In the genomic region with DNA sequence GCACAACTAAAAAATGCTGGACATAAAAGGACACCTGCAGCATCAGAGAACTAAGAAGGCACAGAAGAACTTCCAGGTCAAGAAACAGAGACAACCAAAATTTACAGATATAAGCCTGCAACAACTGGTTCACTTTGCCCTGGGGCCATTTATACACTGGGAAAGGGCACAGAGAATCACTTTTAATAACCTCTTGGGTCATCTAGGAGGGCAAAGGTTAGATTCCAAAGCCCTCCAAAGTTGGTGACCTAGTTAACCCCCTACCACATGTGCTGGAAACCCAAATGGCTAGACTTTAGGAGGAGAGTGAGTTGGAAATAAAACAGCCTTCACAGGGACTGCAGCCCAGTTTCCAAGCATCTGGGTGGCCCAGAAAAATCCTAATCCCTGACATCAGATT, we compare ENCODE assay signal across 25 cellular contexts. TPM values are rescaled to one million over a fixed set of nuclear protein-coding genes. Genes with fewer than 3 reads are reported as not detected.
A peak's percentile ranks its signal among the peaks of the same experiment; 100 is the strongest.
DNase-seq lines count a peak whose midpoint lies in the region; ATAC-seq, FAIRE-seq and TF ChIP-seq lines count a peak whose summit lies in the region.
"Had no signal": no experiment of that assay in that cellular context is flagged by ENCODE, and none has a peak within 500 bp of the region (broad histone marks: within the 10 kb centered on the region; RNA-seq: fewer than 3 reads in every experiment).

No MANE protein-coding gene starts in this region.

- CTCF ChIA-PET in HepG2 (lab: Yijun Ruan, JAX; ENCODE audit: low intra/inter-chr PET ratio, low total read pairs): no interaction called here

- no peaks in the 10 kb centered on the region for H3K27me3 Mint-ChIP-seq in central memory CD8-positive, alpha-beta T cell
- no peaks in the 10 kb centered on the region for H3K27me3 Mint-ChIP-seq in neural crest cell (ENCODE audit: low read depth)
- H3K27me3 Mint-ChIP-seq: activated CD4-positive, alpha-beta T cell treated with anti-CD3 and anti-CD28 coated beads, Interleukin-2, amount 10 ng/mL, durations not matched to agents 24 days and 14 days had no signal

- H3K27ac Mint-ChIP-seq in central memory CD8-positive, alpha-beta T cell (ENCODE audit: low read depth): peak overlapping the region; percentile 59
- H3K27ac Mint-ChIP-seq in neural crest cell (ENCODE audit: unreplicated experiment): peak overlapping the region; percentile 28

- no peak overlapping the region for H3K27ac ChIP-seq in HepG2 (ENCODE audit: extremely low read length, insufficient read depth, low read length)
- H3K27ac ChIP-seq in right lobe of liver: no peak overlapping the region
- no peak overlapping the region for H3K27ac ChIP-seq in Peyer's patch
- H3K27ac ChIP-seq: brain microvascular endothelial cell, GM23248, upper lobe of right lung had no signal

- TF ChIP-seq RAD21 in HepG2 (CRISPR knock-in tag; IDR thresholded peaks at IDR 0.05): no peak

- H2AFZ ChIP-seq in HepG2 (ENCODE audit: low read length): no peak overlapping the region
- H2AFZ ChIP-seq: GM23248 had no signal

- no peak overlapping the region for H3K4me3 Mint-ChIP-seq in central memory CD8-positive, alpha-beta T cell
- H3K4me3 Mint-ChIP-seq in neural crest cell: peak overlapping the region; percentile 67
- H3K4me3 Mint-ChIP-seq: activated CD4-positive, alpha-beta T cell treated with anti-CD3 and anti-CD28 coated beads, Interleukin-2, amount 10 ng/mL, durations not matched to agents 24 days and 14 days had no signal

- no peaks in the 10 kb centered on the region for H3K9me3 Mint-ChIP-seq in central memory CD8-positive, alpha-beta T cell
- no peaks in the 10 kb centered on the region for H3K9me3 Mint-ChIP-seq in neural crest cell
- H3K9me3 Mint-ChIP-seq: activated CD4-positive, alpha-beta T cell treated with anti-CD3 and anti-CD28 coated beads, Interleukin-2, amount 10 ng/mL, durations not matched to agents 24 days and 14 days had no signal

- H3K4me3 ChIP-seq in HepG2 (replicated peaks in 1 of 3; ENCODE audit: insufficient read depth in 1 of 3, low read depth in 2 of 3, low read length in 3 of 3) (no peak overlapping the region), right lobe of liver (no peak overlapping the region), Peyer's patch (no peak overlapping the region)
- H3K4me3 ChIP-seq: GM23248, upper lobe of right lung had no signal

- H3K79me2 ChIP-seq in HepG2 (ENCODE audit: insufficient read depth, low read length): peaks cover 35% of the 10 kb centered on the region

- DNase-seq in HepG2 (ENCODE audit: low spot score) (no peak), right lobe of liver (no peak), neural crest cell (ENCODE audit: low read depth, low spot score) (no peak), Peyer's patch (no peak)
- DNase-seq in central memory CD8-positive, alpha-beta T cell (ENCODE audit: low spot score in 2 of 2): no peak
- DNase-seq: activated CD4-positive, alpha-beta T cell treated with anti-CD3 and anti-CD28 coated beads, Interleukin-2, amount 10 ng/mL, durations not matched to agents 24 days and 14 days; activated effector memory CD4-positive, alpha-beta T cell treated with anti-CD3 and anti-CD28 coated beads, Interleukin-2, amount 50 U/mL, for 16 hours; brain microvascular endothelial cell; C1 segment of cervical spinal cord; GM23248; left colon; NCI-H1092 treated with DMSO at 0.1 percent for 48 hours; NCI-H1930; NCI-H226; NCI-H82; SHP77; stimulated activated CD4-positive, alpha-beta T cell treated with anti-CD3 and anti-CD28 coated beads, Interleukin-12 subunit alpha, Interleukin-12 subunit beta, amount 100 ng/mL, for 4 hours; upper lobe of right lung had no signal

- H4K20me1 ChIP-seq in HepG2 (ENCODE audit: insufficient read depth, low read length): peaks cover 17% of the 10 kb centered on the region

- TF ChIP-seq EP300 in HepG2 (IDR thresholded peaks at IDR 0.05; ENCODE audit: low read depth in 2 of 2, low read length in 2 of 2): no peak
- no peak for TF ChIP-seq EP300 in HepG2 (CRISPR knock-in tag; IDR thresholded peaks at IDR 0.05; ENCODE audit: borderline replicate concordance)

- TF ChIP-seq CTCF in HepG2 (CRISPR knock-in tag; IDR thresholded peaks at IDR 0.05) (no peak), right lobe of liver (IDR thresholded peaks at IDR 0.05) (no peak), neural crest cell (conservative IDR thresholded peaks at IDR 0.05) (no peak), Peyer's patch (IDR thresholded peaks at IDR 0.05) (no peak)

- peaks cover 0 to 5% of the 10 kb centered on the region in 2 experiments; a peak in 1 of 5 replicates for H3K36me3 ChIP-seq in HepG2 (replicated peaks in 1 of 2; ENCODE audit: control insufficient read depth in 1 of 2, insufficient read depth in 2 of 2, low read length in 2 of 2)
- H3K36me3 ChIP-seq in right lobe of liver: no peaks in the 10 kb centered on the region
- H3K36me3 ChIP-seq in Peyer's patch: no peaks in the 10 kb centered on the region
- H3K36me3 ChIP-seq: brain microvascular endothelial cell, upper lobe of right lung had no signal

- H3K4me1 ChIP-seq in HepG2 (ENCODE audit: insufficient read depth, low read length): peaks cover 46% of the 10 kb centered on the region
- peaks cover 0 to 15% (median 4%) of the 10 kb centered on the region in 4 donors for H3K4me1 ChIP-seq in right lobe of liver
- peaks cover 0 to 27% (median 1%) of the 10 kb centered on the region in 4 donors for H3K4me1 ChIP-seq in Peyer's patch

- no peak for FAIRE-seq in HepG2 (lab: Jason Lieb, UNC)
- FAIRE-seq: colon had no signal

- in situ Hi-C loops in HepG2 (cut with HindIII; ENCODE audit: extremely low pct_ligation_motif_present, low pct_unique_long_range_greater_than_20kb): loop anchor here (5.0 kb wide), 2 partner anchors 113 to 183 kb away; a partner anchor contains a TSS

- intact Hi-C loops in HepG2 (cut with micrococcal nuclease; ENCODE audit: unreplicated experiment) (loop anchor here (5.0 kb wide), 2 partner anchors 33 to 203 kb away; a partner anchor contains a TSS), right lobe of liver (cut with DNase I) (loop anchor here in 1 of 2 donors (10.0 kb wide), 1 partner anchor 181 kb away; no protein-coding TSS in a partner anchor)

- BruUV-seq in HepG2 (replicated peaks; lab: Mats Ljungman, UMichigan): no TSS peak

- no peak overlapping the region for H3K9ac ChIP-seq in HepG2 (ENCODE audit: insufficient read depth, low read depth, low read length)
- H3K9ac ChIP-seq: GM23248 had no signal

- H3K9me3 ChIP-seq in HepG2 (ENCODE audit: low read length) (no peaks in the 10 kb centered on the region), right lobe of liver (no peaks in the 10 kb centered on the region), Peyer's patch (no peaks in the 10 kb centered on the region)
- H3K9me3 ChIP-seq: upper lobe of right lung had no signal

- peaks cover 44% of the 10 kb centered on the region for H3K4me1 Mint-ChIP-seq in central memory CD8-positive, alpha-beta T cell
- peaks cover 66% of the 10 kb centered on the region for H3K4me1 Mint-ChIP-seq in neural crest cell

- ATAC-seq in HepG2 (no peak), right lobe of liver (no peak), GM21447 (IDR thresholded peaks at IDR 0.05; ENCODE audit: unreplicated experiment) (no peak), GM21526 (IDR thresholded peaks at IDR 0.05; ENCODE audit: low FRiP score, unreplicated experiment) (no peak), HG02798 (IDR thresholded peaks at IDR 0.05; ENCODE audit: poor library complexity, unreplicated experiment) (no peak)
- ATAC-seq in central memory CD8-positive, alpha-beta T cell (replicated peaks; ENCODE audit: extremely low read depth, poor library complexity, severe bottlenecking): no peak
- ATAC-seq: left colon, upper lobe of right lung had no signal

- H3K36me3 Mint-ChIP-seq in central memory CD8-positive, alpha-beta T cell (ENCODE audit: insufficient read depth): peaks cover 15% of the 10 kb centered on the region
- no peaks in the 10 kb centered on the region for H3K36me3 Mint-ChIP-seq in neural crest cell (ENCODE audit: low read depth)

- POLR2A ChIA-PET in HepG2 (lab: Yijun Ruan, JAX): no interaction called here

- H3K4me2 ChIP-seq in HepG2 (ENCODE audit: low read depth, low read length): no peak overlapping the region

- H3K27me3 ChIP-seq in HepG2 (ENCODE audit: control insufficient read depth in 1 of 2, insufficient read depth in 2 of 2, low read length in 2 of 2) (no peaks in the 10 kb centered on the region), right lobe of liver (no peaks in the 10 kb centered on the region), Peyer's patch (no peaks in the 10 kb centered on the region)
- H3K27me3 ChIP-seq: brain microvascular endothelial cell, upper lobe of right lung had no signal

- TF ChIP-seq POLR2A in HepG2 (IDR thresholded peaks at IDR 0.05; ENCODE audit: insufficient read depth in 1 of 2, low read depth in 2 of 2, low read length in 2 of 2) (no peak), right lobe of liver (IDR thresholded peaks at IDR 0.05) (no peak), Peyer's patch (IDR thresholded peaks at IDR 0.05) (no peak)

TF ChIP-seq in HepG2, 621 proteins besides CTCF, POLR2A, EP300 and RAD21 (continues in another document):
- no peak for TF ChIP-seq MIXL1 (CRISPR knock-in tag; IDR thresholded peaks at IDR 0.05)

RNA-seq across cellular contexts. Expression of a gene that starts 3.3 kb away (rescaled TPM):
- 71.4 TPM in 1 of 2 replicates, not detected in the other for total RNA-seq in HepG2 (2016; rRNA removed; fragmentation: Illumina TruSeq; extraction: Trizol)
- total RNA-seq in HepG2 (2016; cell fraction: cytosol; rRNA removed; fragmentation: Illumina TruSeq; extraction: Trizol; ENCODE audit: low read depth): 442 and 693 TPM in 2 replicates
- 77.2 and 91.6 TPM in 2 replicates for total RNA-seq in HepG2 (2016; cell fraction: insoluble cytoplasmic fraction; rRNA removed; fragmentation: Illumina TruSeq; extraction: Trizol)
- 112 TPM in 1 of 2 replicates, not detected in the other for total RNA-seq in HepG2 (2016; cell fraction: membrane; rRNA removed; fragmentation: Illumina TruSeq; extraction: Trizol)
- total RNA-seq in HepG2 (2016; cell fraction: nucleus; rRNA removed; fragmentation: Illumina TruSeq; extraction: Trizol): 335 and 346 TPM in 2 replicates
- polyA plus RNA-seq in HepG2 (2011; rRNA removed): not detected in 2 replicates
- not detected in 2 replicates for polyA plus RNA-seq in HepG2 (2011; cell fraction: cytosol; rRNA removed)
- polyA plus RNA-seq in HepG2 (2011; cell fraction: nucleus; rRNA removed): not detected in 2 replicates
- polyA plus RNA-seq in HepG2 (2012): not detected in 2 replicates
- polyA plus RNA-seq in HepG2 (2016; cell fraction: cytosol; fragmentation: Illumina TruSeq; extraction: Trizol; ENCODE audit: low read depth): not detected in 2 replicates
- polyA plus RNA-seq in HepG2 (2016; cell fraction: insoluble cytoplasmic fraction; fragmentation: Illumina TruSeq; extraction: Trizol; ENCODE audit: low read depth): not detected in 2 replicates
- not detected in 2 replicates for polyA plus RNA-seq in HepG2 (2016; cell fraction: membrane; fragmentation: Illumina TruSeq; extraction: Trizol; ENCODE audit: low read depth)
- polyA plus RNA-seq in HepG2 (2016; cell fraction: nucleus; fragmentation: Illumina TruSeq; extraction: Trizol; ENCODE audit: insufficient read depth, low read depth): not detected in 2 replicates
- under 0.01 TPM in 2 replicates for polyA minus RNA-seq in HepG2 (2011; rRNA and poly(A)+ RNA removed; ENCODE audit: low replicate concordance)
- polyA minus RNA-seq in HepG2 (2011; cell fraction: cytosol; rRNA and poly(A)+ RNA removed): 3,899 and 4,055 TPM in 2 replicates
- polyA minus RNA-seq in HepG2 (2011; cell fraction: nucleus; rRNA and poly(A)+ RNA removed): under 0.01 TPM in 2 replicates
- total RNA-seq in right lobe of liver: not detected
- total RNA-seq in neural crest cell: not detected in 2 replicates
- under 1 TPM in 1 of 4 donors, not detected in 3; under 0.01 TPM for total RNA-seq in Peyer's patch
- total RNA-seq: activated CD4-positive, alpha-beta T cell treated with anti-CD3 and anti-CD28 coated beads, Interleukin-2, amount 10 ng/mL, durations not matched to agents 24 days and 14 days; GM23248; left colon; OCI-LY7; T-helper 1 cell treated with Interleukin-12 subunit alpha and Interleukin-12 subunit beta and Interleukin-4 antibody, amounts not matched to agents 30 ng/mL and 1 ng/mL, for 36 hours; upper lobe of right lung had no signal
- polyA plus RNA-seq: fibroblast of lung, GM23248 had no signal
